In the genomic region with DNA sequence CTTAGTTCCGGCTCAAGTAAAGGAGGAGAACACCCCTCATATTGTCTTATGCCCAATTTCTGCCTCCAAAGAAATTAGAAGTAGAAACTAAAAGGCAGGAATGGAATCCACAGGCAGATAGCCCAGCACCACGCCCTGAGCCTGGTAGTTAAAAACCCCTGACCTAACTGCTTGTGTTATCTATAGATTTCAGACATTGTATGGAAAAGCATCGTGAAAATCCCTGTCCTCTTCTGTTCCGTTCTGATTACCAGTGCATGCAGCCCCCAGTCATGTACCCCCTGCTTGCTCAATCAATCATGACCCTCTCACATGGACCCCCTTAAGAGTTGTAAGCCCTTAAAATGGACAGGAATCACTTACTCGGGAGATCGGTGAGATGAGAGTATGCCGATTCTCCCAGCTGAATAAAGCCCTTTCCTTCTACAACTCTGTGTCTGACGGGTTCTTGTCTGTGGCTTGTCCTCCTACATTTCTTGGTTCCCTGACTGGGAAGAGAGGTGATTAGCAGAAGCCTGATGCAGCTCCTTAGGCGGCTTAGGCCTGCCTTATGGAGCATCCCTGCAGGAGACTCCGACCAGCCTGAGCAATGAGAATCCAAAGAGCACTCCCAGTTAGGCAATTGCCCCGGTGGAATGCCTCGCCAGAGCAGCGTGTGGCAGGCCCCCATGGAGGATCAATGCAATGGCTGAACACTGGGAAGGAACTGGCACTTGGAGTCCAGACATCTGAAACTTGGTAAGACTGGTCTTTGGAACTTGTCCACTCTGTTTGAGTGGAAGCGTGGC, we compare ENCODE assay signal across 26 cellular contexts.
"Had no signal": no experiment of that assay in that cellular context is flagged by ENCODE, and none has a peak within 500 bp of the region (broad histone marks: within the 10 kb centered on the region; RNA-seq: fewer than 3 reads in every experiment).

No MANE protein-coding gene starts in this region.

- ATAC-seq: natural killer cell treated with Interleukin-12 subunit alpha and Interleukin-12 subunit beta and Interleukin-15 and Interleukin-18, amount 100 ng/mL, for 72 hours; pancreas; right lobe of liver; stimulated activated effector memory CD8-positive, alpha-beta T cell treated with anti-CD3 and anti-CD28 coated beads, Interleukin-12 subunit alpha, Interleukin-12 subunit beta, amount 100 ng/mL, for 72 hours; stimulated activated naive B cell treated with anti-CD40 and anti-IgM and Interleukin-4, amounts not matched to agents 10 μg/mL and 1 μg/mL and 100 μg/mL, for 72 hours had no signal

- H3K9me3 ChIP-seq: neutrophil, pancreas, prostate gland, right atrium auricular region, right lobe of liver, sigmoid colon, stomach, thoracic aorta, thyroid gland, tibial nerve, upper lobe of left lung, vagina had no signal

- H3K36me3 ChIP-seq: neutrophil, pancreas, prostate gland, right atrium auricular region, right lobe of liver, sigmoid colon, stomach, thoracic aorta, thyroid gland, tibial nerve, upper lobe of left lung, vagina had no signal

- FAIRE-seq: pancreas, small intestine, urothelium cell line had no signal

- H3K27me3 ChIP-seq: neutrophil, pancreas, right atrium auricular region, right lobe of liver, sigmoid colon, stomach, thyroid gland, tibial nerve, upper lobe of left lung, vagina had no signal

- H3K4me1 ChIP-seq: pancreas, prostate gland, right atrium auricular region, right lobe of liver, sigmoid colon, stomach, thyroid gland, tibial nerve, upper lobe of left lung, vagina had no signal

- H3K4me3 ChIP-seq: pancreas, prostate gland, right atrium auricular region, right lobe of liver, sigmoid colon, stomach, thoracic aorta, thyroid gland, tibial nerve, upper lobe of left lung, vagina had no signal

- H3K27ac ChIP-seq: neutrophil, pancreas, prostate gland, right atrium auricular region, right lobe of liver, sigmoid colon, stomach, thoracic aorta, thyroid gland, tibial nerve, upper lobe of left lung, vagina had no signal

- DNase-seq: nephron progenitor cell; nucleus accumbens; pancreas; retina; right lobe of liver; sigmoid colon; small intestine; stimulated activated CD4-positive, alpha-beta T cell treated with anti-CD3 and anti-CD28 coated beads, Interleukin-15, amount 100 ng/mL, for 24 hours; stimulated activated CD4-positive, alpha-beta T cell treated with anti-CD3 and anti-CD28 coated beads, Interleukin-2, amount 100 ng/mL, for 24 hours; stimulated activated CD4-positive, alpha-beta T cell treated with anti-CD3 and anti-CD28 coated beads, Interleukin-2, amount 100 ng/mL, for 48 hours; stimulated activated CD4-positive, alpha-beta T cell treated with anti-CD3 and anti-CD28 coated beads, Interleukin-4, amount 100 ng/mL, for 24 hours; stimulated activated naive B cell treated with anti-CD40 and anti-IgM and Interleukin-4, amounts not matched to agents 10 μg/mL and 1 μg/mL and 100 μg/mL, for 72 hours; stimulated activated naive CD4-positive, alpha-beta T cell treated with Interleukin-2 at 50 U/mL for 16 hours; stomach; thyroid gland; trophoblast cell had no signal
